In the genomic region with DNA sequence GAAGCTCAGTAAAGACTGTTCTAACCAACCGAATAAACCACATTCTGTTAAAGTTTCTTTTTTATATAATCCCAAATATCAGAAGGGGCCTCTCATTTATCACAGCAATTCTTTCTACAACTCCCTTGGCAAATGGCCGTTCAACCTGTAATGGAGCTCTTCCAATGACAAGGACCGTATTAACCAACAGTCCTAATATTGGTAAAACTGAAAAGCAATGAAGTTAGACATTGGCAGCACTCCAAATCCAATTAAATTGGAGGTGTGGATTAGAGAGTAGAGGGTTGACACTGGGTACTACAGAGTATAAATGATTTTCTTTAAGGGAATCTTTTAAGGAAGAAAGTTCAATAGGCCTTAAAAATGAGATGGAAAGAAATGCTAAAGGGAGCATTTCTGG, we compare ENCODE assay signal across 9 cellular contexts. TPM values are rescaled to one million over a fixed set of nuclear protein-coding genes. Genes with fewer than 3 reads are reported as not detected.
A peak's percentile ranks its signal among the peaks of the same experiment; 100 is the strongest.
DNase-seq lines count a peak whose midpoint lies in the region; ATAC-seq and TF ChIP-seq lines count a peak whose summit lies in the region.
"Had no signal": no experiment of that assay in that cellular context is flagged by ENCODE, and none has a peak within 500 bp of the region (broad histone marks: within the 10 kb centered on the region; RNA-seq: fewer than 3 reads in every experiment).

No MANE protein-coding gene starts in this region.

- WGBS in body of pancreas, 2 donors: 11 to 18% methylated on average over 3 of the region's 3 CpGs
- WGBS in mesodermal cell (ENCODE audit: insufficient coverage in 2 of 2), 2 experiments: 32 to 63% methylated on average over 1 to 3 of the region's 3 CpGs

- intact Hi-C loops in body of pancreas (cut with DNase I): no loop called here

- CTCF ChIA-PET in AG04449 (lab: Yijun Ruan, JAX): interaction anchor here (1.0 to 2.4 kb wide), 6 partner anchors 8 to 315 kb away, joined by 3 to 19 read pairs (median 4); no protein-coding TSS in a partner anchor
- CTCF ChIA-PET in HEK293 (lab: Yijun Ruan, JAX): interaction anchor here (0.8 to 1.7 kb wide), 5 partner anchors 8 to 16 kb away, joined by 3 to 6 read pairs (median 3); no protein-coding TSS in a partner anchor

- H3K9me3 ChIP-seq in HEK293 (ENCODE audit: control insufficient read depth, insufficient read depth, low read depth, low read length) (no peaks in the 10 kb centered on the region), body of pancreas (no peaks in the 10 kb centered on the region), mesodermal cell (ENCODE audit: control insufficient read depth, low read length) (no peaks in the 10 kb centered on the region)

- H3K4me3 ChIP-seq in AG04449 (ENCODE audit: low read depth, low read length) (peak overlapping the region; percentile 85), HEK293 (ENCODE audit: low read depth, low read length) (peak overlapping the region; percentile 91), body of pancreas (peak overlapping the region; percentile 79 to 87), mesodermal cell (ENCODE audit: extremely low read depth, insufficient read depth, low read length, poor library complexity, severe bottlenecking) (peak overlapping the region; percentile 88)

- in situ Hi-C loops in GM13976 (cut with MboI; ENCODE audit: low sequenced_read_pairs, unreplicated experiment): loop anchor here (10.0 kb wide), 1 partner anchor 440 kb away; no protein-coding TSS in a partner anchor

- ATAC-seq in body of pancreas (no peak), GM21515 (IDR thresholded peaks at IDR 0.05; ENCODE audit: unreplicated experiment) (no peak)

- peaks cover 5 to 34% of the 10 kb centered on the region in 2 experiments; a peak in 2 of 3 replicates for H3K36me3 ChIP-seq in HEK293 (ENCODE audit: control insufficient read depth in 2 of 2, insufficient read depth in 1 of 2, low read length in 2 of 2)
- H3K36me3 ChIP-seq in body of pancreas (replicated peaks in 1 of 2; ENCODE audit: insufficient read depth in 1 of 2, low read depth in 2 of 2): peaks cover 0 to 3% of the 10 kb centered on the region in 2 donors
- H3K36me3 ChIP-seq in mesodermal cell (ENCODE audit: control insufficient read depth, insufficient read depth, low read length): peaks cover 38% of the 10 kb centered on the region

- POLR2A ChIA-PET in AG04449 (lab: Yijun Ruan, JAX) (interaction anchor here (2.1 kb wide), 1 partner anchor 216 kb away, joined by 9 read pairs; a partner anchor contains a TSS), HEK293 (lab: Yijun Ruan, JAX) (interaction anchor here (0.6 to 1.5 kb wide), 6 partner anchors 24 to 453 kb away, joined by 3 to 5 read pairs (median 3); a partner anchor contains a TSS)

- no peaks in the 10 kb centered on the region for H3K27me3 ChIP-seq in body of pancreas

- peaks cover 7% of the 10 kb centered on the region for H3K4me1 ChIP-seq in HEK293 (ENCODE audit: control insufficient read depth, insufficient read depth, low read length)
- peaks cover 35% of the 10 kb centered on the region for H3K4me1 ChIP-seq in body of pancreas
- H3K4me1 ChIP-seq in mesodermal cell (ENCODE audit: control insufficient read depth, insufficient read depth, low read length, poor library complexity, severe bottlenecking): peaks cover 23% of the 10 kb centered on the region

- TF ChIP-seq CTCF in AG04449 (IDR thresholded peaks at IDR 0.05; ENCODE audit: insufficient read depth, low read length, missing control alignments) (no peak), HEK293 (tag by site-specific recombination; IDR thresholded peaks at IDR 0.05) (no peak), body of pancreas (IDR thresholded peaks at IDR 0.05) (no peak), GM13976 (IDR thresholded peaks at IDR 0.05; ENCODE audit: borderline replicate concordance, control extremely low read depth, extremely low read depth, insufficient read depth, missing control alignments) (no peak)

- no peak for TF ChIP-seq POLR2A in body of pancreas (IDR thresholded peaks at IDR 0.05)

- DNase-seq in AG04449 (ENCODE audit: low read depth, low spot score) (no peak), body of pancreas (no peak), NCI-H510A (lab: John Stamatoyannopoulos, UW) (no peak), NCI-H2196 treated with DMSO at 0.1 percent for 48 hours (lab: John Stamatoyannopoulos, UW; ENCODE audit: unreplicated experiment) (no peak), GM13976 (ENCODE audit: low spot score) (no peak)
- DNase-seq: NCI-H1436 treated with DMSO at 0.1 percent for 48 hours had no signal

- H3K27ac ChIP-seq in HEK293 (ENCODE audit: extremely low read depth, low read depth, low read length): no peak overlapping the region
- H3K27ac ChIP-seq in body of pancreas: peak overlapping the region; percentile 92 to 97 (median 95)
- H3K27ac ChIP-seq in mesodermal cell (ENCODE audit: low read depth, low read length, severe bottlenecking): no peak overlapping the region

TF ChIP-seq in HEK293, 187 proteins besides CTCF, POLR2A, EP300 and RAD21:
- peak; percentile 62; the same call in 1 of the 2 replicates for TF ChIP-seq ZNF341 (tag by site-specific recombination; IDR thresholded peaks at IDR 0.05; ENCODE audit: low read depth)
- TF ChIP-seq ZNF311 (tag by site-specific recombination; IDR thresholded peaks at IDR 0.05; ENCODE audit: borderline replicate concordance): no peak

RNA-seq across cellular contexts. Expression of a gene that starts 0.8 kb away (rescaled TPM):
- 10 to 100 TPM; 40.5 to 51.4 TPM for total RNA-seq in body of pancreas
- polyA plus RNA-seq in mesodermal cell (2013, experiment 1 of 2): 80.6 TPM
- 86.8 TPM for polyA plus RNA-seq in mesodermal cell (2013, experiment 2 of 2)

RNA-seq across cellular contexts. Expression of a gene that starts 22.7 kb away (rescaled TPM):
- total RNA-seq in body of pancreas: 1 to 10 TPM in 1 of 2 donors, under 1 TPM in 1; 0.52 to 1.6 TPM
- polyA plus RNA-seq in mesodermal cell (2013, experiment 1 of 2): 0.15 TPM
- not detected for polyA plus RNA-seq in mesodermal cell (2013, experiment 2 of 2)

Comparison
In these comparisons a context has a peak if more than half of its experiments do, and no peak if none do; other contexts are left out.
1. H3K27ac ChIP-seq: peak in body of pancreas (4 of 4); none in HEK293 (single experiment) and mesodermal cell (single experiment).
2. Peak in every context shown above with its lines, with median percentiles within 50 percentile points of each other: H3K4me3 ChIP-seq.